ENCODE assay signal across 32 cellular contexts in genomic region chr10:48836605-48837004, GRCh38.
"Had no signal": no experiment of that assay in that cellular context is flagged by ENCODE, and none has a peak within 500 bp of the region (broad histone marks: within the 10 kb centered on the region; RNA-seq: fewer than 3 reads in every experiment).

No MANE protein-coding gene starts in this region.

- H3K36me3 ChIP-seq: Peyer's patch, WERI-Rb-1 had no signal

- H3K4me3 ChIP-seq: Peyer's patch had no signal

- H3K36me3 Mint-ChIP-seq: activated CD8-positive, alpha-beta memory T cell treated with anti-CD3 and anti-CD28 coated beads, Interleukin-2, amount 10 ng/mL, durations not matched to agents 7 days and 5 days; activated naive CD4-positive, alpha-beta T cell treated with anti-CD3 and anti-CD28 coated beads, Interleukin-2, amount 10 ng/mL, durations not matched to agents 7 days and 5 days; activated naive CD8-positive, alpha-beta T cell; brain had no signal

- H3K27ac ChIP-seq: KMS-11, Peyer's patch, WERI-Rb-1 had no signal

- H3K27ac Mint-ChIP-seq: activated CD4-positive, alpha-beta memory T cell treated with anti-CD3 and anti-CD28 coated beads, Interleukin-2, amount 10 ng/mL, durations not matched to agents 7 days and 5 days; activated CD8-positive, alpha-beta memory T cell treated with anti-CD3 and anti-CD28 coated beads, Interleukin-2, amount 10 ng/mL, durations not matched to agents 7 days and 5 days; activated naive CD4-positive, alpha-beta T cell treated with anti-CD3 and anti-CD28 coated beads, Interleukin-2, amount 10 ng/mL, durations not matched to agents 7 days and 5 days; activated naive CD8-positive, alpha-beta T cell; activated naive CD8-positive, alpha-beta T cell treated with anti-CD3 and anti-CD28 coated beads, Interleukin-2, amount 50 U/mL, for 24 hours; brain had no signal

- H3K9me3 ChIP-seq: Peyer's patch had no signal

- H3K9me3 Mint-ChIP-seq: activated CD4-positive, alpha-beta memory T cell treated with anti-CD3 and anti-CD28 coated beads, Interleukin-2, amount 10 ng/mL, durations not matched to agents 7 days and 5 days had no signal

- H3K4me3 Mint-ChIP-seq: activated CD4-positive, alpha-beta memory T cell treated with anti-CD3 and anti-CD28 coated beads, Interleukin-2, amount 10 ng/mL, durations not matched to agents 7 days and 5 days; activated CD8-positive, alpha-beta memory T cell treated with anti-CD3 and anti-CD28 coated beads, Interleukin-2, amount 10 ng/mL, durations not matched to agents 7 days and 5 days; activated naive CD4-positive, alpha-beta T cell treated with anti-CD3 and anti-CD28 coated beads, Interleukin-2, amount 10 ng/mL, durations not matched to agents 7 days and 5 days; activated naive CD8-positive, alpha-beta T cell; activated naive CD8-positive, alpha-beta T cell treated with anti-CD3 and anti-CD28 coated beads, Interleukin-2, amount 50 U/mL, for 24 hours; brain had no signal

- H3K27me3 ChIP-seq: Peyer's patch had no signal

- DNase-seq: activated CD4-positive, alpha-beta memory T cell treated with anti-CD3 and anti-CD28 coated beads, Interleukin-2, amount 10 ng/mL, durations not matched to agents 7 days and 5 days; activated CD4-positive, alpha-beta T cell treated with anti-CD3 and anti-CD28 coated beads for 1 hour; activated CD4-positive, alpha-beta T cell treated with anti-CD3 and anti-CD28 coated beads for 48 hours; activated CD4-positive, CD25-positive, alpha-beta regulatory T cell; activated CD8-positive, alpha-beta memory T cell treated with anti-CD3 and anti-CD28 coated beads for 24 hours; activated CD8-positive, alpha-beta memory T cell treated with anti-CD3 and anti-CD28 coated beads, Interleukin-2, amount 10 ng/mL, durations not matched to agents 7 days and 5 days; activated CD8-positive, alpha-beta memory T cell treated with anti-CD3 and anti-CD28 coated beads, Interleukin-2, amount 50 U/mL, for 48 hours; activated effector memory CD4-positive, alpha-beta T cell treated with Interleukin-2 at 50 U/mL for 16 hours; activated naive CD4-positive, alpha-beta T cell treated with anti-CD3 and anti-CD28 coated beads, Interleukin-2, amount 10 ng/mL, durations not matched to agents 7 days and 5 days; activated naive CD8-positive, alpha-beta T cell treated with anti-CD3 and anti-CD28 coated beads, Interleukin-2, amount 50 U/mL, for 24 hours; activated T-cell treated with anti-CD3 and anti-CD28 coated beads, Interleukin-2, amount 50 U/mL, for 48 hours; anterior cingulate cortex; MM.1S; MV-4-11; NCI-H1092; NCI-H1436 treated with DMSO at 0.1 percent for 48 hours; NCI-H1694 treated with DMSO at 0.1 percent for 48 hours; NCI-H2029; NCI-H345; NCI-H510A; NCI-H526; NCI-H748 treated with DMSO at 0.1 percent for 48 hours; NK-92 treated with Interleukin-12 subunit alpha and Interleukin-12 subunit beta, amount 100 ng/mL, for 24 hours; PC-3; Peyer's patch; RPMI8226; SW 1271; T1000; WERI-Rb-1 had no signal

- H3K4me1 ChIP-seq: Peyer's patch had no signal

- H3K4me1 Mint-ChIP-seq: activated CD4-positive, alpha-beta memory T cell treated with anti-CD3 and anti-CD28 coated beads, Interleukin-2, amount 10 ng/mL, durations not matched to agents 7 days and 5 days; activated CD8-positive, alpha-beta memory T cell treated with anti-CD3 and anti-CD28 coated beads, Interleukin-2, amount 10 ng/mL, durations not matched to agents 7 days and 5 days; activated naive CD4-positive, alpha-beta T cell treated with anti-CD3 and anti-CD28 coated beads, Interleukin-2, amount 10 ng/mL, durations not matched to agents 7 days and 5 days; activated naive CD8-positive, alpha-beta T cell treated with anti-CD3 and anti-CD28 coated beads, Interleukin-2, amount 50 U/mL, for 24 hours had no signal

- ATAC-seq: activated CD8-positive, alpha-beta memory T cell treated with anti-CD3 and anti-CD28 coated beads, Interleukin-2, amount 10 ng/mL, durations not matched to agents 7 days and 5 days; activated naive CD8-positive, alpha-beta T cell treated with anti-CD3 and anti-CD28 coated beads, Interleukin-2, amount 50 U/mL, for 24 hours; PC-3 had no signal

- H3K27me3 Mint-ChIP-seq: activated naive CD8-positive, alpha-beta T cell treated with anti-CD3 and anti-CD28 coated beads, Interleukin-2, amount 50 U/mL, for 24 hours had no signal
